In the genomic region with DNA sequence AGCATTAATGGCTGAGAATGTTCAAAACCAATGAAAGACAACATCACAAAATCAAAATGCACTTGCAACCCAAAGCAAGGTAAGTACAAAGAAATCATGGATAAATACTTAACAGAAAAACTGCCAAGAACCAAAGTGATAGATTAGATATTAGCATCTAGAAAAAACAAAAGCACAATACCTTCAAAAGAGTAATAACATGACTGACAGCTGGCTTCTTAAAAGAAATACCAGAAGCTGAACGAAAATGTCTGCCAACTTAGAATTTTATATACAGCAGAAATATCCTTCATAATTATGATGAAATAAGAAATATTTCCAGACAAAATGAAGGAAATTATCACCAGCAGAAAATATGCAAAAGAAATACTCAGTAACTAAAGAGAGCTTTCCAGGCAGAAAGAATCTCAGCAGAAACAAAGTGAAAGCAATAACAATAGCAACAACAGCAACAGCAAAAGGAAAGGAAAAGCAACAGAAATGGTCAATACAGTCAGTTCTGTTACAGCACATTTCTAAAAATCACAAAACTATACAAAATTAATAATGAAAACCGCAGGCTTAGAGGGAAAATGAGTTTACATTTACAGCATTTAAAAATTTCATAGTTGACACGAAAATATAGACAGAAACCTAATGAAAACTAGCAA, we compare ENCODE assay signal across 19 cellular contexts.
DNase-seq lines count a peak whose midpoint lies in the region; ATAC-seq, FAIRE-seq and TF ChIP-seq lines count a peak whose summit lies in the region.
"Had no signal": no experiment of that assay in that cellular context is flagged by ENCODE, and none has a peak within 500 bp of the region (broad histone marks: within the 10 kb centered on the region; RNA-seq: fewer than 3 reads in every experiment).

No MANE protein-coding gene starts in this region.

- H3K4me3 ChIP-seq in heart right ventricle = no peak overlapping the region
- H3K4me3 ChIP-seq in MG63 = no peak overlapping the region
- H3K4me3 ChIP-seq: adrenal gland, GM23248, lung had no signal

- no peak for TF ChIP-seq CTCF in heart right ventricle (IDR thresholded peaks at IDR 0.05)

- no peaks in the 10 kb centered on the region for H3K36me3 ChIP-seq in heart right ventricle
- H3K36me3 ChIP-seq in MG63 = no peaks in the 10 kb centered on the region
- H3K36me3 ChIP-seq: adrenal gland, WERI-Rb-1 had no signal

- DNase-seq in GM18507 (ENCODE audit: extremely low spot score, insufficient read length, low read depth) (no peak), epidermal melanocyte (ENCODE audit: insufficient read length, low spot score) (no peak), heart right ventricle (no peak), MG63 (no peak)
- no peak for DNase-seq in activated T-helper 2 cell treated with anti-CD3 and anti-CD28 coated beads, Interferon-gamma antibody, Interleukin-2, Interleukin-4, amounts not matched to agents 10 μg/mL and 5 μg/mL and 100 μg/mL, durations not matched to agents 14 hours and 24 hours and 36 hours (ENCODE audit: low spot score)
- DNase-seq: adrenal gland; C1 segment of cervical spinal cord; cerebellar nuclear complex; DMS79 treated with DMSO at 0.1 percent for 48 hours; GM23248; KBM-7; naive thymus-derived CD4-positive, alpha-beta T cell; NCI-H146; WERI-Rb-1 had no signal

- peaks cover 15% of the 10 kb centered on the region for H3K9me3 Mint-ChIP-seq in activated T-helper 2 cell treated with anti-CD3 and anti-CD28 coated beads, Interferon-gamma antibody, Interleukin-2, Interleukin-4, amounts not matched to agents 10 μg/mL and 5 μg/mL and 100 μg/mL, durations not matched to agents 14 hours and 24 hours and 36 hours

- peak overlapping the region; percentile 5 for H3K4me3 Mint-ChIP-seq in activated T-helper 2 cell treated with anti-CD3 and anti-CD28 coated beads, Interferon-gamma antibody, Interleukin-2, Interleukin-4, amounts not matched to agents 10 μg/mL and 5 μg/mL and 100 μg/mL, durations not matched to agents 14 hours and 24 hours and 36 hours (ENCODE audit: low read depth)

- H3K27ac ChIP-seq in heart right ventricle = no peak overlapping the region
- H3K27ac ChIP-seq: adrenal gland, GM23248, WERI-Rb-1 had no signal

- WGBS in heart right ventricle, 2 donors = 43 to 54% methylated on average over 3 of the region's 3 CpGs

- peak; percentile 71 for ATAC-seq in GM19395 (IDR thresholded peaks at IDR 0.05; ENCODE audit: unreplicated experiment)
- peak; percentile 47 for ATAC-seq in HG03342 (IDR thresholded peaks at IDR 0.05; ENCODE audit: unreplicated experiment)
- ATAC-seq in heart right ventricle = no peak
- ATAC-seq: naive thymus-derived CD4-positive, alpha-beta T cell had no signal

- H3K27ac Mint-ChIP-seq in activated T-helper 2 cell treated with anti-CD3 and anti-CD28 coated beads, Interferon-gamma antibody, Interleukin-2, Interleukin-4, amounts not matched to agents 10 μg/mL and 5 μg/mL and 100 μg/mL, durations not matched to agents 14 hours and 24 hours and 36 hours = no peak overlapping the region
- H3K27ac Mint-ChIP-seq: progenitor cell of endocrine pancreas had no signal

- H3K27me3 Mint-ChIP-seq in activated T-helper 2 cell treated with anti-CD3 and anti-CD28 coated beads, Interferon-gamma antibody, Interleukin-2, Interleukin-4, amounts not matched to agents 10 μg/mL and 5 μg/mL and 100 μg/mL, durations not matched to agents 14 hours and 24 hours and 36 hours (ENCODE audit: low read depth) = peaks cover 9% of the 10 kb centered on the region
- H3K27me3 Mint-ChIP-seq: progenitor cell of endocrine pancreas had no signal

- no peaks in the 10 kb centered on the region for H3K27me3 ChIP-seq in heart right ventricle
- H3K27me3 ChIP-seq in MG63 = no peaks in the 10 kb centered on the region
- H3K27me3 ChIP-seq: adrenal gland had no signal

- H3K4me1 ChIP-seq in heart right ventricle = peaks cover 0 to 15% (median 4%) of the 10 kb centered on the region in 9 donors

- H3K4me1 Mint-ChIP-seq in activated T-helper 2 cell treated with anti-CD3 and anti-CD28 coated beads, Interferon-gamma antibody, Interleukin-2, Interleukin-4, amounts not matched to agents 10 μg/mL and 5 μg/mL and 100 μg/mL, durations not matched to agents 14 hours and 24 hours and 36 hours (ENCODE audit: low read depth) = peaks cover 26% of the 10 kb centered on the region

- peak; percentile 69 for FAIRE-seq in GM18507 (lab: Jason Lieb, UNC)
- FAIRE-seq: frontal cortex had no signal

- H3K9me3 ChIP-seq in heart right ventricle (peaks cover 0 to 18% (median 0%) of the 10 kb centered on the region in 11 donors), MG63 (no peaks in the 10 kb centered on the region)

- H3K36me3 Mint-ChIP-seq in activated T-helper 2 cell treated with anti-CD3 and anti-CD28 coated beads, Interferon-gamma antibody, Interleukin-2, Interleukin-4, amounts not matched to agents 10 μg/mL and 5 μg/mL and 100 μg/mL, durations not matched to agents 14 hours and 24 hours and 36 hours (ENCODE audit: low read depth) = peaks cover 15% of the 10 kb centered on the region

- intact Hi-C loops in activated T-helper 2 cell treated with anti-CD3 and anti-CD28 coated beads, Interferon-gamma antibody, Interleukin-2, Interleukin-4, amounts not matched to agents 10 μg/mL and 5 μg/mL and 100 μg/mL, durations not matched to agents 14 hours and 24 hours and 36 hours (cut with micrococcal nuclease) = no loop called here
- intact Hi-C loops in heart right ventricle (cut with DNase I) = no loop called here

Comparison
In these comparisons a context has a peak if more than half of its experiments do, and no peak if none do; other contexts are left out.
1. ATAC-seq: peak in GM19395 (single experiment) and HG03342 (single experiment); none in heart right ventricle (0 of 8).